28 cellular contexts compared by ENCODE assay signal in the genomic region with DNA sequence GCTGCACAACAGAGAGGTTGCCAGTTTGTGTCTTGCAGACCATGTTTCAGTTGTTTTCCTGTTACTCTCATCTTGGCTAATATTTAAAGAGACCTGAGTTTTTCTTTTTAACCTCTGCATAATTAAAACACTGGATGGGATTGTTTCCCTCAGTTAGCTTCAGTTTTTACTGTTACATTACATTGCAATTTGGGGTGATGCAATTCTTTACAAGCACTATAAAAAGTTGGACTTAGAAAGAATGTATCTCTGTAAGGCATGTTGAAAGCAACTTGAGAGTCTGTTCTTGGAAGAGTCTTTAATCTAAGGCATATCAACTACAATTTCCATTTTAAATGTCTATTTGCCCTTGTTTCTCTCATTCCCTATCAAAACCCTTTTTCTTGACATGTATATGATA.
DNase-seq lines count a peak whose midpoint lies in the region; ATAC-seq, FAIRE-seq and TF ChIP-seq lines count a peak whose summit lies in the region.
"Had no signal": no experiment of that assay in that cellular context is flagged by ENCODE, and none has a peak within 500 bp of the region (broad histone marks: within the 10 kb centered on the region; RNA-seq: fewer than 3 reads in every experiment).

No MANE protein-coding gene starts in this region.

- H3K4me2 ChIP-seq in GM23248 (ENCODE audit: unreplicated experiment), result no peak overlapping the region

- no peaks in the 10 kb centered on the region for H4K20me1 ChIP-seq in GM23248 (ENCODE audit: insufficient read depth)

- ATAC-seq in GM21360 (IDR thresholded peaks at IDR 0.05; ENCODE audit: unreplicated experiment), result no peak
- ATAC-seq: activated T-cell treated with anti-CD3 and anti-CD28 coated beads, Interleukin-2, amount 50 U/mL, for 72 hours; naive thymus-derived CD4-positive, alpha-beta T cell; PC-3; stimulated activated naive CD8-positive, alpha-beta T cell treated with anti-CD3 and anti-CD28 coated beads, Interleukin-15, Interleukin-2, amounts not matched to agents 100 U/mL and 50 U/mL, for 24 hours had no signal

- no peaks in the 10 kb centered on the region for H3K36me3 Mint-ChIP-seq in endodermal cell (ENCODE audit: low read depth)
- H3K36me3 Mint-ChIP-seq: activated naive CD4-positive, alpha-beta T cell treated with anti-CD3 and anti-CD28 coated beads, Interleukin-2, amount 10 ng/mL, durations not matched to agents 7 days and 5 days had no signal

- H3K9me2 ChIP-seq in GM23248 (ENCODE audit: insufficient read depth), result no peaks in the 10 kb centered on the region

- H3K4me3 Mint-ChIP-seq in endodermal cell, result no peak overlapping the region
- H3K4me3 Mint-ChIP-seq: activated CD4-positive, alpha-beta T cell treated with anti-CD3 and anti-CD28 coated beads, Interleukin-2, amount 10 ng/mL, durations not matched to agents 24 days and 14 days; activated naive CD4-positive, alpha-beta T cell treated with anti-CD3 and anti-CD28 coated beads, Interleukin-2, amount 10 ng/mL, durations not matched to agents 7 days and 5 days; activated T-cell treated with anti-CD3 and anti-CD28 coated beads, Interleukin-2, amount 50 U/mL, for 72 hours; HFFc6; naive thymus-derived CD4-positive, alpha-beta T cell had no signal

- POLR2A ChIA-PET in AG04449 (lab: Yijun Ruan, JAX), result no interaction called here

- in situ Hi-C loops in GM23248 (cut with MboI), result no loop called here

- CTCF ChIA-PET in AG04449 (lab: Yijun Ruan, JAX), result no interaction called here

- H3K27me3 ChIP-seq in GM23248 (replicated peaks; ENCODE audit: insufficient read depth) (no peaks in the 10 kb centered on the region), endodermal cell (ENCODE audit: control insufficient read depth, insufficient read depth, low read length, poor library complexity, severe bottlenecking) (no peaks in the 10 kb centered on the region), left ventricle myocardium inferior (ENCODE audit: low read depth) (no peaks in the 10 kb centered on the region)
- H3K27me3 ChIP-seq: right atrium auricular region, tibial artery had no signal

- H2AFZ ChIP-seq in GM23248, result no peak overlapping the region

- H3K4me1 ChIP-seq in GM23248 (ENCODE audit: insufficient read depth) (no peaks in the 10 kb centered on the region), kidney (ENCODE audit: control insufficient read depth in 1 of 2, insufficient read depth in 1 of 2, low read depth in 1 of 2, low read length in 2 of 2) (peaks cover 0 to 2% of the 10 kb centered on the region in 2 donors), endodermal cell (ENCODE audit: control insufficient read depth, insufficient read depth, low read length) (no peaks in the 10 kb centered on the region), left ventricle myocardium inferior (peaks cover 3% of the 10 kb centered on the region)
- H3K4me1 ChIP-seq: right atrium auricular region, tibial artery had no signal

- H3K27ac Mint-ChIP-seq in endodermal cell, result no peak overlapping the region
- H3K27ac Mint-ChIP-seq: activated CD4-positive, alpha-beta T cell treated with anti-CD3 and anti-CD28 coated beads, Interleukin-2, amount 10 ng/mL, durations not matched to agents 24 days and 14 days; activated naive CD4-positive, alpha-beta T cell treated with anti-CD3 and anti-CD28 coated beads, Interleukin-2, amount 10 ng/mL, durations not matched to agents 7 days and 5 days; activated T-cell treated with anti-CD3 and anti-CD28 coated beads, Interleukin-2, amount 50 U/mL, for 72 hours; HFFc6; naive thymus-derived CD4-positive, alpha-beta T cell had no signal

- H3K9me3 ChIP-seq in GM23248 (ENCODE audit: low read depth) (no peaks in the 10 kb centered on the region), kidney (ENCODE audit: control insufficient read depth in 1 of 2, low read length in 2 of 2) (no peaks in the 10 kb centered on the region), endodermal cell (ENCODE audit: control insufficient read depth, low read length) (no peaks in the 10 kb centered on the region), left ventricle myocardium inferior (replicated peaks) (no peaks in the 10 kb centered on the region)
- H3K9me3 ChIP-seq: right atrium auricular region, tibial artery had no signal

- H3K4me3 ChIP-seq in AG04449 (ENCODE audit: low read depth, low read length) (no peak overlapping the region), GM23248 (no peak overlapping the region), kidney (ENCODE audit: low read length in 2 of 2) (no peak overlapping the region), endodermal cell (ENCODE audit: low read length) (no peak overlapping the region), left ventricle myocardium inferior (no peak overlapping the region)
- H3K4me3 ChIP-seq: right atrium auricular region, tibial artery had no signal

- peaks cover 11% of the 10 kb centered on the region for H3K4me1 Mint-ChIP-seq in endodermal cell
- H3K4me1 Mint-ChIP-seq: activated CD4-positive, alpha-beta T cell treated with anti-CD3 and anti-CD28 coated beads, Interleukin-2, amount 10 ng/mL, durations not matched to agents 24 days and 14 days; activated naive CD4-positive, alpha-beta T cell treated with anti-CD3 and anti-CD28 coated beads, Interleukin-2, amount 10 ng/mL, durations not matched to agents 7 days and 5 days had no signal

- intact Hi-C loops in kidney (cut with DNase I), result no loop called here
- intact Hi-C loops in left ventricle myocardium inferior (cut with micrococcal nuclease), result no loop called here

- no peaks in the 10 kb centered on the region for H3K27me3 Mint-ChIP-seq in endodermal cell (ENCODE audit: insufficient read depth)
- H3K27me3 Mint-ChIP-seq: activated naive CD4-positive, alpha-beta T cell treated with anti-CD3 and anti-CD28 coated beads, Interleukin-2, amount 10 ng/mL, durations not matched to agents 7 days and 5 days had no signal

- no peak overlapping the region for H3K27ac ChIP-seq in GM23248
- H3K27ac ChIP-seq in kidney (ENCODE audit: low read depth in 2 of 2, low read length in 2 of 2), result no peak overlapping the region
- no peak overlapping the region for H3K27ac ChIP-seq in endodermal cell (ENCODE audit: low read depth, low read length)
- no peak overlapping the region for H3K27ac ChIP-seq in left ventricle myocardium inferior (replicated peaks)
- H3K27ac ChIP-seq: C4-2B, right atrium auricular region, tibial artery had no signal

- FAIRE-seq in colon (lab: Jason Lieb, UNC) (peak; percentile 70), kidney (lab: Jason Lieb, UNC) (peak; percentile 42)

- H3K36me3 ChIP-seq in GM23248 (ENCODE audit: low read depth) (no peaks in the 10 kb centered on the region), kidney (ENCODE audit: control insufficient read depth in 1 of 2, insufficient read depth in 2 of 2, low read length in 2 of 2) (no peaks in the 10 kb centered on the region), endodermal cell (ENCODE audit: control insufficient read depth, insufficient read depth, low read length) (no peaks in the 10 kb centered on the region), left ventricle myocardium inferior (no peaks in the 10 kb centered on the region)
- H3K36me3 ChIP-seq: right atrium auricular region, tibial artery had no signal

- H3K9ac ChIP-seq in GM23248, result no peak overlapping the region
- no peak overlapping the region for H3K9ac ChIP-seq in kidney (ENCODE audit: low read length in 2 of 2)
- no peak overlapping the region for H3K9ac ChIP-seq in endodermal cell (ENCODE audit: extremely low read depth, low read length, poor library complexity, severe bottlenecking)

- H3K9me3 Mint-ChIP-seq in endodermal cell, result no peaks in the 10 kb centered on the region
- H3K9me3 Mint-ChIP-seq: activated CD4-positive, alpha-beta T cell treated with anti-CD3 and anti-CD28 coated beads, Interleukin-2, amount 10 ng/mL, durations not matched to agents 24 days and 14 days; activated naive CD4-positive, alpha-beta T cell treated with anti-CD3 and anti-CD28 coated beads, Interleukin-2, amount 10 ng/mL, durations not matched to agents 7 days and 5 days; activated T-cell treated with anti-CD3 and anti-CD28 coated beads, Interleukin-2, amount 50 U/mL, for 72 hours; HFFc6 had no signal

- TF ChIP-seq CTCF in AG04449 (IDR thresholded peaks at IDR 0.05; ENCODE audit: insufficient read depth, low read length, missing control alignments), result no peak
- TF ChIP-seq CTCF in kidney (IDR thresholded peaks at IDR 0.05; ENCODE audit: borderline replicate concordance, extremely low read depth, insufficient read depth), result no peak
- no peak for TF ChIP-seq CTCF in endodermal cell (conservative IDR thresholded peaks at IDR 0.05)
- no peak for TF ChIP-seq CTCF in left ventricle myocardium inferior (IDR thresholded peaks at IDR 0.05; ENCODE audit: borderline replicate concordance)

- peak; percentile 4 for DNase-seq in AG04449 (ENCODE audit: low read depth, low spot score)
- DNase-seq in GM23248, result peak; percentile 57
- DNase-seq in kidney, result no peak
- DNase-seq in NK-92 treated with Interleukin-12 subunit alpha and Interleukin-12 subunit beta, amount 100 ng/mL, for 24 hours (lab: John Stamatoyannopoulos, UW), result no peak
- no peak for DNase-seq in endodermal cell
- no peak for DNase-seq in left ventricle myocardium inferior
- DNase-seq: activated CD4-positive, alpha-beta T cell treated with anti-CD3 and anti-CD28 coated beads, Interleukin-2, amount 10 ng/mL, durations not matched to agents 24 days and 14 days; activated naive CD4-positive, alpha-beta T cell treated with anti-CD3 and anti-CD28 coated beads, Interleukin-2, amount 10 ng/mL, durations not matched to agents 7 days and 5 days; activated T-cell treated with anti-CD3 and anti-CD28 coated beads, Interleukin-2, amount 50 U/mL, for 72 hours; aorta; caudate nucleus; glutamatergic neuron; HFFc6; Karpas-422; naive thymus-derived CD4-positive, alpha-beta T cell; NCI-H1092 treated with DMSO at 0.1 percent for 48 hours; NCI-H1930; NCI-H2227 treated with DMSO at 0.1 percent for 48 hours; NCI-H774; PC-3; stimulated activated CD4-positive, alpha-beta T cell treated with anti-CD3 and anti-CD28 coated beads, Interleukin-12 subunit alpha, Interleukin-12 subunit beta, amount 100 ng/mL, for 4 hours; stimulated activated CD4-positive, alpha-beta T cell treated with anti-CD3 and anti-CD28 coated beads, Interleukin-4, amount 100 ng/mL, for 4 hours; stimulated activated naive CD8-positive, alpha-beta T cell treated with anti-CD3 and anti-CD28 coated beads, Interleukin-15, Interleukin-2, amounts not matched to agents 100 U/mL and 50 U/mL, for 24 hours; tibial artery had no signal

- no peaks in the 10 kb centered on the region for H3K79me2 ChIP-seq in GM23248 (ENCODE audit: insufficient read depth)

- H3F3A ChIP-seq in GM23248 (ENCODE audit: insufficient read depth), result no peaks in the 10 kb centered on the region

Comparison
In these comparisons a context has a peak if more than half of its experiments do, and no peak if none do; other contexts are left out.
1. DNase-seq: peak in AG04449 (single experiment) and GM23248 (single experiment); none in kidney (single experiment), NK-92 treated with Interleukin-12 subunit alpha and Interleukin-12 subunit beta, amount 100 ng/mL, for 24 hours (single experiment), endodermal cell (single experiment) and left ventricle myocardium inferior (single experiment).